In the genomic region with DNA sequence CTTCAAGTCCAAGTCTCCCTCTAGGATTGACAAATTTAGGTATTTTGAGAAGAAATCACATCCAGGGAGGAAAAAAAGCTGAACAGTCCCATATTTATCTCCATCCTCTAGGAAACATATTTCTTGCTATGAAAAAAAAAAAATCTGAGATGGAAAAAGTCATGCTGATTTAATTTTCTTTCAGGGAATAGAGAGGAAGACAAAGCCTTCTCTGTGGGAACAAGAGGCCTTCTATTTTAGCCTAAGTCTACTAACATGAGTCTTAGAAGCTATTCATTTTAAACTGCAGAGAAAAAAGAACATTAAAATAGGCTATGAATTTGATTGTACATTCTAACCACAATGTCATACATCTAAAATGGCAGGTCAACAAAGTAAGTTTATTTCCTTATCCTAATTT, we compare ENCODE assay signal across 19 cellular contexts.
"Had no signal": no experiment of that assay in that cellular context is flagged by ENCODE, and none has a peak within 500 bp of the region (broad histone marks: within the 10 kb centered on the region; RNA-seq: fewer than 3 reads in every experiment).

No MANE protein-coding gene starts in this region.

- H3K27ac ChIP-seq: adrenal gland, gastrocnemius medialis, sigmoid colon, stomach, thoracic aorta, upper lobe of right lung had no signal

- H3K27me3 ChIP-seq: adrenal gland, gastrocnemius medialis, sigmoid colon, stomach, upper lobe of right lung had no signal

- DNase-seq: activated CD4-positive, alpha-beta memory T cell treated with anti-CD3 and anti-CD28 coated beads, Interleukin-2, amount 10 ng/mL, durations not matched to agents 7 days and 5 days; activated CD4-positive, alpha-beta T cell treated with anti-CD3 and anti-CD28 coated beads, Interleukin-2, amount 10 ng/mL, durations not matched to agents 24 days and 14 days; adrenal gland; cerebellar nuclear complex; effector CD4-positive, alpha-beta T cell; gastrocnemius medialis; head of caudate nucleus; hypothalamus; left cardiac atrium; mucosa of descending colon; nephron progenitor cell; occipital lobe; posterior cingulate gyrus; sigmoid colon; SK-N-SH; stimulated activated CD4-positive, alpha-beta T cell treated with anti-CD3 and anti-CD28 coated beads, Interleukin-15, amount 100 ng/mL, for 24 hours; stomach; upper lobe of right lung had no signal
